In the genomic region with DNA sequence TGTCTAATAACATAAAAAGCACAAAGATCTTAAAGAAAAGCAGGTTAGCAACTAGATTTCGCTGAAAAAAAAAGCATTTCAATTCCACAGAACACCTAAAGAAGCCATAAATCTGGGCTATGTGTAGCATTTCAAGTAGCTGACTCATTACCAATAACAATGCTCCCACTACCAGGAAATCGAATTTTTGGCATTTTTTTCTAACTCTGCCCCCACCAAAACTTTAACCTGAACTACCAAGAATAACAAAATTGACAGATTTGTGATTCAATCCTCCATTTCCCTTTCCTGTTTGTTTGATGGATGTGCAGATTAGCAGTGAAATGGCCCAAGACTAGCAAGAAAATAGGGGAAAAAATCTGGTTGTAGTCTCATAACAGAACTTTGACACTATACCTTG, we compare ENCODE assay signal across 20 cellular contexts.
DNase-seq lines count a peak whose midpoint lies in the region; ATAC-seq and TF ChIP-seq lines count a peak whose summit lies in the region.
"Had no signal": no experiment of that assay in that cellular context is flagged by ENCODE, and none has a peak within 500 bp of the region (broad histone marks: within the 10 kb centered on the region; RNA-seq: fewer than 3 reads in every experiment).

No MANE protein-coding gene starts in this region.

- no peak overlapping the region for H3K4me2 ChIP-seq in trophoblast cell (ENCODE audit: low read length)
- H3K4me2 ChIP-seq: smooth muscle cell had no signal

- no peaks in the 10 kb centered on the region for H3K27me3 Mint-ChIP-seq in WTC11 (ENCODE audit: low read depth)
- H3K27me3 Mint-ChIP-seq: activated naive CD8-positive, alpha-beta T cell treated with anti-CD3 and anti-CD28 coated beads, Interleukin-2, amount 10 ng/mL, durations not matched to agents 7 days and 5 days; activated T-helper 17 cell treated with anti-CD3 and anti-CD28 coated beads, Interleukin-2, amount 50 U/mL, for 72 hours had no signal

- H3K23ac ChIP-seq in trophoblast cell (ENCODE audit: low read length), result no peak overlapping the region

- no peak overlapping the region for H3K9ac ChIP-seq in trophoblast cell (ENCODE audit: low read length)

- peaks cover 3% of the 10 kb centered on the region for H3K79me2 ChIP-seq in trophoblast cell (ENCODE audit: control insufficient read depth, insufficient read depth, low read length, poor library complexity)

- no peaks in the 10 kb centered on the region for H3K9me3 ChIP-seq in trophoblast cell (ENCODE audit: insufficient read depth, low read depth, low read length)
- H3K9me3 ChIP-seq: gastrocnemius medialis, neutrophil had no signal

- peaks cover 61% of the 10 kb centered on the region for H3K4me1 Mint-ChIP-seq in WTC11
- H3K4me1 Mint-ChIP-seq: activated naive CD8-positive, alpha-beta T cell treated with anti-CD3 and anti-CD28 coated beads, Interleukin-2, amount 10 ng/mL, durations not matched to agents 7 days and 5 days; activated T-helper 17 cell treated with anti-CD3 and anti-CD28 coated beads, Interleukin-2, amount 50 U/mL, for 72 hours had no signal

- H3K18ac ChIP-seq in trophoblast cell (ENCODE audit: low read length), result no peak overlapping the region

- H2BK12ac ChIP-seq in trophoblast cell (ENCODE audit: low read length), result no peak overlapping the region

- CTCF ChIA-PET in WTC11 (lab: Charles Lee), result interaction anchor here (1.1 kb wide), 1 partner anchor 79 kb away, joined by 3 read pairs; no protein-coding TSS in a partner anchor

- H4K8ac ChIP-seq in trophoblast cell (ENCODE audit: low read depth, low read length), result no peak overlapping the region

- no peak overlapping the region for H2BK5ac ChIP-seq in trophoblast cell (ENCODE audit: low read depth, low read length, poor library complexity)

- peaks cover 20% of the 10 kb centered on the region for H3K36me3 Mint-ChIP-seq in WTC11
- H3K36me3 Mint-ChIP-seq: activated naive CD8-positive, alpha-beta T cell treated with anti-CD3 and anti-CD28 coated beads, Interleukin-2, amount 10 ng/mL, durations not matched to agents 7 days and 5 days; CD8-positive, alpha-beta T cell had no signal

- no CpG with 5 or more reads among the region's 2 CpGs for WGBS in trophoblast cell (ENCODE audit: extremely low coverage, insufficient coverage, insufficient read length)

- no peak for DNase-seq in H7
- no peak for DNase-seq in WTC11 (ENCODE audit: low spot score)
- peak; percentile 18 for DNase-seq in fibroblast of the aortic adventitia (ENCODE audit: low read depth)
- DNase-seq in trophoblast cell, result peak in 1 of 2 donors; percentile 7
- DNase-seq in activated naive CD4-positive, alpha-beta T cell treated with Interleukin-2 at 50 U/mL for 16 hours, result no peak
- DNase-seq in C1 segment of cervical spinal cord (lab: John Stamatoyannopoulos, UW), result no peak
- DNase-seq: activated CD4-positive, alpha-beta T cell treated with anti-CD3 and anti-CD28 coated beads for 48 hours; activated naive CD8-positive, alpha-beta T cell treated with anti-CD3 and anti-CD28 coated beads, Interleukin-2, amount 10 ng/mL, durations not matched to agents 7 days and 5 days; CD8-positive, alpha-beta T cell; gastrocnemius medialis; NCI-H1694 treated with DMSO at 0.1 percent for 48 hours; SHP77; stimulated activated CD4-positive, alpha-beta T cell treated with anti-CD3 and anti-CD28 coated beads, Interleukin-2, amount 100 ng/mL, for 48 hours; stimulated activated naive CD4-positive, alpha-beta T cell treated with Interleukin-2 at 50 U/mL for 16 hours had no signal

- no peak overlapping the region for H2BK120ac ChIP-seq in trophoblast cell (ENCODE audit: insufficient read depth, low read length, poor library complexity)

- H4K12ac ChIP-seq in trophoblast cell (ENCODE audit: low read depth, low read length), result no peak overlapping the region

- H3K4ac ChIP-seq in trophoblast cell (ENCODE audit: low read depth, low read length), result no peak overlapping the region

- H3K27me3 ChIP-seq in H7 (ENCODE audit: control insufficient read depth, insufficient read depth, low read length) (no peaks in the 10 kb centered on the region), trophoblast cell (ENCODE audit: insufficient read depth, low read length) (no peaks in the 10 kb centered on the region)
- H3K27me3 ChIP-seq: cardiac muscle cell, gastrocnemius medialis, neutrophil had no signal

- H3K27ac ChIP-seq in trophoblast cell (ENCODE audit: low read depth, low read length), result peak overlapping the region; percentile 33
- H3K27ac ChIP-seq: cardiac muscle cell, epithelial cell of prostate, gastrocnemius medialis, neutrophil had no signal

- peak; percentile 25 for ATAC-seq in WTC11
- no peak for ATAC-seq in HG03469 (IDR thresholded peaks at IDR 0.05; ENCODE audit: unreplicated experiment)
- ATAC-seq: activated T-helper 17 cell treated with anti-CD3 and anti-CD28 coated beads, Interleukin-2, amount 50 U/mL, for 72 hours; CD8-positive, alpha-beta T cell; gastrocnemius medialis had no signal

- TF ChIP-seq CTCF in WTC11 (IDR thresholded peaks at IDR 0.05), result no peak
- no peak for TF ChIP-seq CTCF in fibroblast of the aortic adventitia (IDR thresholded peaks at IDR 0.05; ENCODE audit: insufficient read depth, low read length)

- H3K9me3 Mint-ChIP-seq in WTC11, result peaks cover 7% of the 10 kb centered on the region
- H3K9me3 Mint-ChIP-seq: activated naive CD8-positive, alpha-beta T cell treated with anti-CD3 and anti-CD28 coated beads, Interleukin-2, amount 10 ng/mL, durations not matched to agents 7 days and 5 days had no signal

- peak overlapping the region; percentile 46 for H3K4me3 Mint-ChIP-seq in WTC11
- H3K4me3 Mint-ChIP-seq: activated naive CD8-positive, alpha-beta T cell treated with anti-CD3 and anti-CD28 coated beads, Interleukin-2, amount 10 ng/mL, durations not matched to agents 7 days and 5 days; activated T-helper 17 cell treated with anti-CD3 and anti-CD28 coated beads, Interleukin-2, amount 50 U/mL, for 72 hours; CD8-positive, alpha-beta T cell had no signal

- H3K36me3 ChIP-seq in H7 (replicated peaks; ENCODE audit: control insufficient read depth, insufficient read depth, low read length) (peaks cover 4% of the 10 kb centered on the region), trophoblast cell (ENCODE audit: control insufficient read depth in 1 of 2, insufficient read depth in 2 of 2, low read length in 2 of 2) (no peaks in the 10 kb centered on the region)
- H3K36me3 ChIP-seq: cardiac muscle cell, gastrocnemius medialis, neutrophil had no signal

- no peak overlapping the region for H2AK5ac ChIP-seq in trophoblast cell (ENCODE audit: low read length)

- POLR2A ChIA-PET in WTC11 (lab: Charles Lee), result no interaction called here

- H3K79me1 ChIP-seq in trophoblast cell (ENCODE audit: low read length), result peaks cover 11% of the 10 kb centered on the region

- peaks cover 5 to 8% of the 10 kb centered on the region in 2 experiments for H3K4me1 ChIP-seq in trophoblast cell (ENCODE audit: control insufficient read depth in 1 of 2, insufficient read depth in 2 of 2, low read length in 2 of 2)
- H3K4me1 ChIP-seq: gastrocnemius medialis had no signal

- H3K14ac ChIP-seq in trophoblast cell (ENCODE audit: low read length), result no peak overlapping the region

- peak overlapping the region; percentile 93 for H3K27ac Mint-ChIP-seq in WTC11
- H3K27ac Mint-ChIP-seq: activated naive CD8-positive, alpha-beta T cell treated with anti-CD3 and anti-CD28 coated beads, Interleukin-2, amount 10 ng/mL, durations not matched to agents 7 days and 5 days; activated T-helper 17 cell treated with anti-CD3 and anti-CD28 coated beads, Interleukin-2, amount 50 U/mL, for 72 hours; CD8-positive, alpha-beta T cell had no signal

- peak overlapping the region; percentile 31 for H3K4me3 ChIP-seq in H7 (ENCODE audit: insufficient read depth, low read depth, low read length)
- H3K4me3 ChIP-seq in fibroblast of the aortic adventitia (ENCODE audit: low read depth, low read length), result no peak overlapping the region
- no peak overlapping the region for H3K4me3 ChIP-seq in trophoblast cell (ENCODE audit: low read depth, low read length)
- H3K4me3 ChIP-seq: cardiac muscle cell, gastrocnemius medialis, smooth muscle cell had no signal

- H2AFZ ChIP-seq in trophoblast cell (ENCODE audit: insufficient read depth, low read length, poor library complexity), result no peak overlapping the region

- no peak overlapping the region for H4K91ac ChIP-seq in trophoblast cell (ENCODE audit: low read depth, low read length)

TF ChIP-seq in WTC11, 78 proteins besides CTCF, POLR2A, EP300 and RAD21 (continues in another document):
- no peak for TF ChIP-seq HMGA2 (CRISPR knock-in tag; IDR thresholded peaks at IDR 0.05)
- no peak for TF ChIP-seq ZNF317 (CRISPR knock-in tag; IDR thresholded peaks at IDR 0.05; ENCODE audit: borderline replicate concordance, low read depth)
- TF ChIP-seq, protein P1, sequence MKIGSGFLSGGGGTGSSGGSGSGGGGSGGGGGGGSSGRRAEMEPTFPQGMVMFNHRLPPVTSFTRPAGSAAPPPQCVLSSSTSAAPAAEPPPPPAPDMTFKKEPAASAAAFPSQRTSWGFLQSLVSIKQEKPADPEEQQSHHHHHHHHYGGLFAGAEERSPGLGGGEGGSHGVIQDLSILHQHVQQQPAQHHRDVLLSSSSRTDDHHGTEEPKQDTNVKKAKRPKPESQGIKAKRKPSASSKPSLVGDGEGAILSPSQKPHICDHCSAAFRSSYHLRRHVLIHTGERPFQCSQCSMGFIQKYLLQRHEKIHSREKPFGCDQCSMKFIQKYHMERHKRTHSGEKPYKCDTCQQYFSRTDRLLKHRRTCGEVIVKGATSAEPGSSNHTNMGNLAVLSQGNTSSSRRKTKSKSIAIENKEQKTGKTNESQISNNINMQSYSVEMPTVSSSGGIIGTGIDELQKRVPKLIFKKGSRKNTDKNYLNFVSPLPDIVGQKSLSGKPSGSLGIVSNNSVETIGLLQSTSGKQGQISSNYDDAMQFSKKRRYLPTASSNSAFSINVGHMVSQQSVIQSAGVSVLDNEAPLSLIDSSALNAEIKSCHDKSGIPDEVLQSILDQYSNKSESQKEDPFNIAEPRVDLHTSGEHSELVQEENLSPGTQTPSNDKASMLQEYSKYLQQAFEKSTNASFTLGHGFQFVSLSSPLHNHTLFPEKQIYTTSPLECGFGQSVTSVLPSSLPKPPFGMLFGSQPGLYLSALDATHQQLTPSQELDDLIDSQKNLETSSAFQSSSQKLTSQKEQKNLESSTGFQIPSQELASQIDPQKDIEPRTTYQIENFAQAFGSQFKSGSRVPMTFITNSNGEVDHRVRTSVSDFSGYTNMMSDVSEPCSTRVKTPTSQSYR (CRISPR knock-in tag; IDR thresholded peaks at IDR 0.05), result no peak
- TF ChIP-seq ZNF416 (CRISPR knock-in tag; IDR thresholded peaks at IDR 0.05), result no peak
- no peak for TF ChIP-seq TEAD1 (CRISPR knock-in tag; IDR thresholded peaks at IDR 0.05)
